Comparison of ENCODE assay signal across 12 cellular contexts in genomic region chrX:44904542-44905115, GRCh38. TPM values are rescaled to one million over a fixed set of nuclear protein-coding genes. Genes with fewer than 3 reads are reported as not detected.
DNase-seq lines count a peak whose midpoint lies in the region; TF ChIP-seq lines count a peak whose summit lies in the region.
"Had no signal": no experiment of that assay in that cellular context is flagged by ENCODE, and none has a peak within 500 bp of the region (broad histone marks: within the 10 kb centered on the region; RNA-seq: fewer than 3 reads in every experiment).

No MANE protein-coding gene starts in this region.

- peaks cover 74 to 80% of the 10 kb centered on the region in 2 experiments for H3K9me3 Mint-ChIP-seq in H9
- H3K9me3 Mint-ChIP-seq in mesothelial cell of epicardium, result peaks cover 52% of the 10 kb centered on the region
- peaks cover 0 to 2% (median 0%) of the 10 kb centered on the region in 6 donors for H3K9me3 Mint-ChIP-seq in immature natural killer cell

- H2BK120ac ChIP-seq in H9 (ENCODE audit: low read depth, low read length, poor library complexity, severe bottlenecking), result no peak overlapping the region

- H3K9me3 ChIP-seq in BLaER1 (peaks cover 51% of the 10 kb centered on the region), H9 (ENCODE audit: control insufficient read depth, low read depth, low read length) (peaks cover 15% of the 10 kb centered on the region)
- H3K9me3 ChIP-seq: gastroesophageal sphincter, mucosa of descending colon had no signal

- H3K27ac Mint-ChIP-seq in H9 (peak overlapping the region; percentile 12 to 95 (median 50); a peak in 5 of 7 replicates), mesothelial cell of epicardium (peak overlapping the region; percentile 36), immature natural killer cell (peak overlapping the region in 2 of 6 donors; percentile 15 to 54)

- no peak overlapping the region for H3K18ac ChIP-seq in H9 (ENCODE audit: insufficient read length, low read depth, low read length)

- no peak overlapping the region for H2BK5ac ChIP-seq in H9 (ENCODE audit: insufficient read length, low read length)

- H3K27me3 ChIP-seq in BLaER1 (no peaks in the 10 kb centered on the region), H9 (ENCODE audit: insufficient read depth, low read length) (no peaks in the 10 kb centered on the region), dorsolateral prefrontal cortex (no peaks in the 10 kb centered on the region)
- H3K27me3 ChIP-seq: gastroesophageal sphincter had no signal

- H4K91ac ChIP-seq in H9 (ENCODE audit: insufficient read length, low read depth, low read length), result no peak overlapping the region

- no peak overlapping the region for H4K8ac ChIP-seq in H9 (replicated peaks; ENCODE audit: insufficient read length, low read depth, low read length)

- H3K4me2 ChIP-seq in BLaER1 (peak overlapping the region; percentile 78), H9 (ENCODE audit: insufficient read depth, insufficient read length, low read length) (peak overlapping the region; percentile 25)

- no peak overlapping the region for H3T11ph ChIP-seq in H9 (ENCODE audit: low read length)

- no peak overlapping the region for H3K4ac ChIP-seq in H9 (ENCODE audit: low read depth, low read length)

- H3K36me3 Mint-ChIP-seq in H9 (ENCODE audit: insufficient read depth in 1 of 3, low read depth in 3 of 3) (peaks cover 9 to 25% (median 16%) of the 10 kb centered on the region in 3 experiments), mesothelial cell of epicardium (peaks cover 10% of the 10 kb centered on the region), immature natural killer cell (peaks cover 0 to 3% (median 0%) of the 10 kb centered on the region in 3 donors)

- no peak overlapping the region for H3K23ac ChIP-seq in H9 (ENCODE audit: insufficient read length, low read depth, low read length)

- H2BK12ac ChIP-seq in H9 (ENCODE audit: insufficient read length, low read depth, low read length), result no peak overlapping the region

- no peaks in the 10 kb centered on the region for H3K23me2 ChIP-seq in H9 (ENCODE audit: insufficient read length, low read depth, low read length, poor library complexity, severe bottlenecking)

- WGBS in H9 (ENCODE audit: extremely low coverage, insufficient read length, low lambda C conversion rate), result no CpG with 5 or more reads among the region's 4 CpGs

- H3K27me3 Mint-ChIP-seq in H9 (ENCODE audit: low read depth) (peaks cover 2% of the 10 kb centered on the region; the same call in 1 of the 2 replicates), mesothelial cell of epicardium (ENCODE audit: low read depth) (no peaks in the 10 kb centered on the region), immature natural killer cell (ENCODE audit: low read depth in 3 of 3) (peaks cover 0 to 5% (median 4%) of the 10 kb centered on the region in 3 donors)
- H3K27me3 Mint-ChIP-seq: activated naive CD4-positive, alpha-beta T cell treated with anti-CD3 and anti-CD28 coated beads, Interleukin-2, amount 10 ng/mL, durations not matched to agents 7 days and 5 days had no signal

- H4K20me1 ChIP-seq in BLaER1 (peaks cover 90% of the 10 kb centered on the region), H9 (ENCODE audit: control insufficient read depth, insufficient read depth, insufficient read length) (no peaks in the 10 kb centered on the region)

- H2AFZ ChIP-seq in H9 (ENCODE audit: low read length), result no peak overlapping the region

- H3K79me2 ChIP-seq in H9 (ENCODE audit: insufficient read depth, low read length), result peaks cover 24% of the 10 kb centered on the region; the same call in 1 of the 2 replicates

- intact Hi-C loops in dorsolateral prefrontal cortex (cut with DNase I), result no loop called here

- H3K9ac ChIP-seq in BLaER1 (peak overlapping the region; percentile 3; the same call in 1 of the 2 replicates), H9 (ENCODE audit: extremely low read depth, insufficient read length, low read length) (no peak overlapping the region)

- H3K36me3 ChIP-seq in BLaER1, result peaks cover 23% of the 10 kb centered on the region
- H3K36me3 ChIP-seq: gastroesophageal sphincter had no signal

- peak overlapping the region; percentile 52 for H3K27ac ChIP-seq in BLaER1
- H3K27ac ChIP-seq in H9 (ENCODE audit: insufficient read length, low read depth, low read length), result peak overlapping the region; percentile 57
- H3K27ac ChIP-seq in dorsolateral prefrontal cortex, result peak overlapping the region in 19 of 59 donors; percentile 1 to 65 (median 16)
- H3K27ac ChIP-seq: gastroesophageal sphincter had no signal

- peak; percentile 35; the same call in 2 of the 3 replicates for TF ChIP-seq CTCF in H9 (conservative IDR thresholded peaks at IDR 0.05)
- peak; percentile 12 for TF ChIP-seq CTCF in cardiac fibroblast (IDR thresholded peaks at IDR 0.05; ENCODE audit: low read depth, low read length)
- TF ChIP-seq CTCF in mesothelial cell of epicardium (IDR thresholded peaks at IDR 0.05; ENCODE audit: unreplicated experiment), result no peak
- no peak for TF ChIP-seq CTCF in GM10266 (IDR thresholded peaks at IDR 0.05; ENCODE audit: control insufficient read depth, insufficient read depth, low read depth, missing control alignments)
- peak in 22 of 56 donors; percentile 7 to 47 (median 18) for TF ChIP-seq CTCF in dorsolateral prefrontal cortex (IDR thresholded peaks at IDR 0.05 in 54 of 56, conservative IDR thresholded peaks at IDR 0.05 in 2 of 56; ENCODE audit: low read depth in 1 of 56, partially characterized antibody in 56 of 56)

- H3K79me1 ChIP-seq in H9 (ENCODE audit: insufficient read depth, low read depth, low read length, poor library complexity, severe bottlenecking), result peaks cover 7% of the 10 kb centered on the region

- H3K14ac ChIP-seq in H9 (ENCODE audit: insufficient read depth, low read length), result no peak overlapping the region

- H2AK5ac ChIP-seq in H9 (ENCODE audit: insufficient read length, low read length), result no peak overlapping the region

- H3K56ac ChIP-seq in H9 (ENCODE audit: insufficient read length, low read depth, low read length), result no peak overlapping the region

- H3K4me1 ChIP-seq in BLaER1 (peaks cover 41% of the 10 kb centered on the region), H9 (ENCODE audit: insufficient read depth, low read length) (no peaks in the 10 kb centered on the region)

- H3K4me3 ChIP-seq in BLaER1, result no peak overlapping the region
- H3K4me3 ChIP-seq in cardiac fibroblast (replicated peaks in 1 of 2; ENCODE audit: low read depth in 2 of 2, low read length in 2 of 2), result no peak overlapping the region
- H3K4me3 ChIP-seq in dorsolateral prefrontal cortex, result no peak overlapping the region
- H3K4me3 ChIP-seq: gastroesophageal sphincter, mucosa of descending colon had no signal

- H2BK20ac ChIP-seq in H9 (ENCODE audit: low read depth, low read length, poor library complexity, severe bottlenecking), result no peak overlapping the region

- H3K4me3 Mint-ChIP-seq in H9, result peak overlapping the region in 1 of 2 experiments; percentile 15; a peak in 1 of 5 replicates
- H3K4me3 Mint-ChIP-seq in mesothelial cell of epicardium, result no peak overlapping the region
- H3K4me3 Mint-ChIP-seq in immature natural killer cell, result peak overlapping the region in 2 of 5 donors; percentile 13 to 18
- H3K4me3 Mint-ChIP-seq: activated naive CD4-positive, alpha-beta T cell treated with anti-CD3 and anti-CD28 coated beads, Interleukin-2, amount 10 ng/mL, durations not matched to agents 7 days and 5 days had no signal

- DNase-seq in H9 (no peak), cardiac fibroblast (ENCODE audit: low read depth in 2 of 2) (no peak), mesothelial cell of epicardium (ENCODE audit: low spot score in 2 of 2, unreplicated experiment in 2 of 2) (no peak), GM10266 (ENCODE audit: extremely low spot score) (no peak), dorsolateral prefrontal cortex (no peak), GM19238 (ENCODE audit: insufficient read length, low spot score) (no peak), immature natural killer cell (no peak)
- DNase-seq: activated naive CD4-positive, alpha-beta T cell treated with anti-CD3 and anti-CD28 coated beads, Interleukin-2, amount 10 ng/mL, durations not matched to agents 7 days and 5 days; mucosa of descending colon; NCI-H82 had no signal

- peaks cover 17 to 32% of the 10 kb centered on the region in 2 experiments for H3K4me1 Mint-ChIP-seq in H9
- H3K4me1 Mint-ChIP-seq in mesothelial cell of epicardium, result peaks cover 12% of the 10 kb centered on the region
- peaks cover 80 to 95% of the 10 kb centered on the region in 2 donors for H3K4me1 Mint-ChIP-seq in immature natural killer cell

- no peak overlapping the region for H4K5ac ChIP-seq in H9 (ENCODE audit: insufficient read length, low read depth, low read length)

- H2BK15ac ChIP-seq in H9 (ENCODE audit: low read depth, low read length), result no peak overlapping the region

RNA-seq across cellular contexts. Expression of gene KDM6A, which starts 31.6 kb away (rescaled TPM):
- total RNA-seq in H9 (2021) (41.1 and 42.8 TPM in 2 replicates), mesothelial cell of epicardium (64.2 to 69.7 TPM (median 67.5 TPM) in 3 replicates), dorsolateral prefrontal cortex (10 to 100 TPM; 18.4 to 72.2 (median 34.4) TPM)
- polyA plus RNA-seq in immature natural killer cell, result 10 to 100 TPM in 2 of 3 donors, 1 to 10 TPM in 1; 8.1 to 24.8 (median 14.5) TPM

Comparison
In these comparisons a context has a peak if more than half of its experiments do, and no peak if none do; other contexts are left out.
1. CTCF ChIP-seq: peak in H9 (single experiment) and cardiac fibroblast (single experiment); none in mesothelial cell of epicardium (single experiment) and GM10266 (single experiment).